1 cellular context compared by ENCODE assay signal in genomic region chr2:3659447-3660432, GRCh38.
A peak's percentile ranks its signal among the peaks of the same experiment; 100 is the strongest.
TF ChIP-seq lines count a peak whose summit lies in the region.

No MANE protein-coding gene starts in this region.

TF ChIP-seq in HepG2, 621 proteins besides CTCF, POLR2A, EP300 and RAD21 (continued from another document and continues in another):
- TF ChIP-seq, protein P1, sequence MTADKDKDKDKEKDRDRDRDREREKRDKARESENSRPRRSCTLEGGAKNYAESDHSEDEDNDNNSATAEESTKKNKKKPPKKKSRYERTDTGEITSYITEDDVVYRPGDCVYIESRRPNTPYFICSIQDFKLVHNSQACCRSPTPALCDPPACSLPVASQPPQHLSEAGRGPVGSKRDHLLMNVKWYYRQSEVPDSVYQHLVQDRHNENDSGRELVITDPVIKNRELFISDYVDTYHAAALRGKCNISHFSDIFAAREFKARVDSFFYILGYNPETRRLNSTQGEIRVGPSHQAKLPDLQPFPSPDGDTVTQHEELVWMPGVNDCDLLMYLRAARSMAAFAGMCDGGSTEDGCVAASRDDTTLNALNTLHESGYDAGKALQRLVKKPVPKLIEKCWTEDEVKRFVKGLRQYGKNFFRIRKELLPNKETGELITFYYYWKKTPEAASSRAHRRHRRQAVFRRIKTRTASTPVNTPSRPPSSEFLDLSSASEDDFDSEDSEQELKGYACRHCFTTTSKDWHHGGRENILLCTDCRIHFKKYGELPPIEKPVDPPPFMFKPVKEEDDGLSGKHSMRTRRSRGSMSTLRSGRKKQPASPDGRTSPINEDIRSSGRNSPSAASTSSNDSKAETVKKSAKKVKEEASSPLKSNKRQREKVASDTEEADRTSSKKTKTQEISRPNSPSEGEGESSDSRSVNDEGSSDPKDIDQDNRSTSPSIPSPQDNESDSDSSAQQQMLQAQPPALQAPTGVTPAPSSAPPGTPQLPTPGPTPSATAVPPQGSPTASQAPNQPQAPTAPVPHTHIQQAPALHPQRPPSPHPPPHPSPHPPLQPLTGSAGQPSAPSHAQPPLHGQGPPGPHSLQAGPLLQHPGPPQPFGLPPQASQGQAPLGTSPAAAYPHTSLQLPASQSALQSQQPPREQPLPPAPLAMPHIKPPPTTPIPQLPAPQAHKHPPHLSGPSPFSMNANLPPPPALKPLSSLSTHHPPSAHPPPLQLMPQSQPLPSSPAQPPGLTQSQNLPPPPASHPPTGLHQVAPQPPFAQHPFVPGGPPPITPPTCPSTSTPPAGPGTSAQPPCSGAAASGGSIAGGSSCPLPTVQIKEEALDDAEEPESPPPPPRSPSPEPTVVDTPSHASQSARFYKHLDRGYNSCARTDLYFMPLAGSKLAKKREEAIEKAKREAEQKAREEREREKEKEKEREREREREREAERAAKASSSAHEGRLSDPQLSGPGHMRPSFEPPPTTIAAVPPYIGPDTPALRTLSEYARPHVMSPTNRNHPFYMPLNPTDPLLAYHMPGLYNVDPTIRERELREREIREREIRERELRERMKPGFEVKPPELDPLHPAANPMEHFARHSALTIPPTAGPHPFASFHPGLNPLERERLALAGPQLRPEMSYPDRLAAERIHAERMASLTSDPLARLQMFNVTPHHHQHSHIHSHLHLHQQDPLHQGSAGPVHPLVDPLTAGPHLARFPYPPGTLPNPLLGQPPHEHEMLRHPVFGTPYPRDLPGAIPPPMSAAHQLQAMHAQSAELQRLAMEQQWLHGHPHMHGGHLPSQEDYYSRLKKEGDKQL (CRISPR knock-in tag; IDR thresholded peaks at IDR 0.05; ENCODE audit: low read depth) = no peak
- TF ChIP-seq ATAD3A (CRISPR knock-in tag; IDR thresholded peaks at IDR 0.05) (no peak), ZBTB10 (CRISPR knock-in tag; IDR thresholded peaks at IDR 0.05; ENCODE audit: borderline replicate concordance) (peak; percentile 76; the same call in 1 of the 2 replicates), ZNF747 (CRISPR knock-in tag; IDR thresholded peaks at IDR 0.05; ENCODE audit: borderline replicate concordance) (0 out of 2 replicates have a peak, but pooled peaks have one; percentile 38), ZNF468 (CRISPR knock-in tag; IDR thresholded peaks at IDR 0.05) (no peak), RXRA (CRISPR knock-in tag; IDR thresholded peaks at IDR 0.05) (peak; percentile 48; the same call in 1 of the 2 replicates), ZNF549 (CRISPR knock-in tag; IDR thresholded peaks at IDR 0.05) (no peak), FOXO1 (CRISPR knock-in tag; IDR thresholded peaks at IDR 0.05) (no peak), TEAD3 (CRISPR knock-in tag; optimal IDR thresholded peaks at IDR 0.05; ENCODE audit: borderline replicate concordance) (no peak), HNRNPK (IDR thresholded peaks at IDR 0.05; ENCODE audit: low read depth, low read length, poor library complexity, severe bottlenecking) (no peak), MTA1 (CRISPR knock-in tag; IDR thresholded peaks at IDR 0.05; ENCODE audit: borderline replicate concordance) (peak; percentile 58; the same call in 1 of the 2 replicates), RFXAP (CRISPR knock-in tag; IDR thresholded peaks at IDR 0.05; ENCODE audit: borderline replicate concordance) (no peak), ZNF772 (CRISPR knock-in tag; IDR thresholded peaks at IDR 0.05) (0 out of 2 replicates have a peak, but pooled peaks have one; percentile 50), ZNF550 (CRISPR knock-in tag; IDR thresholded peaks at IDR 0.05; ENCODE audit: borderline replicate concordance) (no peak), AGO2 (optimal IDR thresholded peaks at IDR 0.05; ENCODE audit: low read depth, low read length) (no peak), IRX3 (CRISPR knock-in tag; IDR thresholded peaks at IDR 0.05; ENCODE audit: borderline replicate concordance, low read depth) (no peak), NFIB (CRISPR knock-in tag; IDR thresholded peaks at IDR 0.05; ENCODE audit: borderline replicate concordance) (no peak), GRHL1 (CRISPR knock-in tag; conservative IDR thresholded peaks at IDR 0.05) (no peak), ZNF7 (CRISPR knock-in tag; IDR thresholded peaks at IDR 0.05) (no peak), SMAD9 (CRISPR knock-in tag; IDR thresholded peaks at IDR 0.05) (no peak), REL (CRISPR knock-in tag; conservative IDR thresholded peaks at IDR 0.05) (no peak), MXI1 (IDR thresholded peaks at IDR 0.05; ENCODE audit: borderline replicate concordance, low read depth, low read length) (no peak), CHCHD3 (CRISPR knock-in tag; IDR thresholded peaks at IDR 0.05) (no peak), GLI4 (CRISPR knock-in tag; IDR thresholded peaks at IDR 0.05; ENCODE audit: borderline replicate concordance) (no peak), CEBPZ (IDR thresholded peaks at IDR 0.05; ENCODE audit: low read length) (no peak), ZNF276 (CRISPR knock-in tag; IDR thresholded peaks at IDR 0.05; ENCODE audit: low read depth) (no peak), PRDM15 (CRISPR knock-in tag; IDR thresholded peaks at IDR 0.05) (no peak)
- TF ChIP-seq, protein P2, sequence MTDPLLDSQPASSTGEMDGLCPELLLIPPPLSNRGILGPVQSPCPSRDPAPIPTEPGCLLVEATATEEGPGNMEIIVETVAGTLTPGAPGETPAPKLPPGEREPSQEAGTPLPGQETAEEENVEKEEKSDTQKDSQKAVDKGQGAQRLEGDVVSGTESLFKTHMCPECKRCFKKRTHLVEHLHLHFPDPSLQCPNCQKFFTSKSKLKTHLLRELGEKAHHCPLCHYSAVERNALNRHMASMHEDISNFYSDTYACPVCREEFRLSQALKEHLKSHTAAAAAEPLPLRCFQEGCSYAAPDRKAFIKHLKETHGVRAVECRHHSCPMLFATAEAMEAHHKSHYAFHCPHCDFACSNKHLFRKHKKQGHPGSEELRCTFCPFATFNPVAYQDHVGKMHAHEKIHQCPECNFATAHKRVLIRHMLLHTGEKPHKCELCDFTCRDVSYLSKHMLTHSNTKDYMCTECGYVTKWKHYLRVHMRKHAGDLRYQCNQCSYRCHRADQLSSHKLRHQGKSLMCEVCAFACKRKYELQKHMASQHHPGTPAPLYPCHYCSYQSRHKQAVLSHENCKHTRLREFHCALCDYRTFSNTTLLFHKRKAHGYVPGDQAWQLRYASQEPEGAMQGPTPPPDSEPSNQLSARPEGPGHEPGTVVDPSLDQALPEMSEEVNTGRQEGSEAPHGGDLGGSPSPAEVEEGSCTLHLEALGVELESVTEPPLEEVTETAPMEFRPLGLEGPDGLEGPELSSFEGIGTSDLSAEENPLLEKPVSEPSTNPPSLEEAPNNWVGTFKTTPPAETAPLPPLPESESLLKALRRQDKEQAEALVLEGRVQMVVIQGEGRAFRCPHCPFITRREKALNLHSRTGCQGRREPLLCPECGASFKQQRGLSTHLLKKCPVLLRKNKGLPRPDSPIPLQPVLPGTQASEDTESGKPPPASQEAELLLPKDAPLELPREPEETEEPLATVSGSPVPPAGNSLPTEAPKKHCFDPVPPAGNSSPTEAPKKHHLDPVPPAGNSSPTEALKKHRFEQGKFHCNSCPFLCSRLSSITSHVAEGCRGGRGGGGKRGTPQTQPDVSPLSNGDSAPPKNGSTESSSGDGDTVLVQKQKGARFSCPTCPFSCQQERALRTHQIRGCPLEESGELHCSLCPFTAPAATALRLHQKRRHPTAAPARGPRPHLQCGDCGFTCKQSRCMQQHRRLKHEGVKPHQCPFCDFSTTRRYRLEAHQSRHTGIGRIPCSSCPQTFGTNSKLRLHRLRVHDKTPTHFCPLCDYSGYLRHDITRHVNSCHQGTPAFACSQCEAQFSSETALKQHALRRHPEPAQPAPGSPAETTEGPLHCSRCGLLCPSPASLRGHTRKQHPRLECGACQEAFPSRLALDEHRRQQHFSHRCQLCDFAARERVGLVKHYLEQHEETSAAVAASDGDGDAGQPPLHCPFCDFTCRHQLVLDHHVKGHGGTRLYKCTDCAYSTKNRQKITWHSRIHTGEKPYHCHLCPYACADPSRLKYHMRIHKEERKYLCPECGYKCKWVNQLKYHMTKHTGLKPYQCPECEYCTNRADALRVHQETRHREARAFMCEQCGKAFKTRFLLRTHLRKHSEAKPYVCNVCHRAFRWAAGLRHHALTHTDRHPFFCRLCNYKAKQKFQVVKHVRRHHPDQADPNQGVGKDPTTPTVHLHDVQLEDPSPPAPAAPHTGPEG (CRISPR knock-in tag; IDR thresholded peaks at IDR 0.05) = 0 out of 2 replicates have a peak, but pooled peaks have one; percentile 57
